ENCODE assay signal across 8 cellular contexts in genomic region chr19:13842294-13843103, GRCh38. TPM values are rescaled to one million over a fixed set of nuclear protein-coding genes. Genes with fewer than 3 reads are reported as not detected.
DNase-seq lines count a peak whose midpoint lies in the region; ATAC-seq, FAIRE-seq and TF ChIP-seq lines count a peak whose summit lies in the region.

No MANE protein-coding gene starts in this region.

- H3K36me3 Mint-ChIP-seq in activated naive CD4-positive, alpha-beta T cell treated with anti-CD3 and anti-CD28 coated beads for 36 hours (ENCODE audit: low read depth), result peaks cover 32% of the 10 kb centered on the region

- peak; percentile 47 for FAIRE-seq in GM19239 (lab: Jason Lieb, UNC)

- peak overlapping the region; percentile 65 for H2AFZ ChIP-seq in neuron (ENCODE audit: low read depth, low read length)

- H3K4me1 ChIP-seq in Peyer's patch (peaks cover 7 to 68% (median 37%) of the 10 kb centered on the region in 4 donors), gastroesophageal sphincter (peaks cover 0 to 81% (median 35%) of the 10 kb centered on the region in 3 donors), neuron (ENCODE audit: insufficient read depth, low read length) (peaks cover 37% of the 10 kb centered on the region)

- no CpG with 5 or more reads among the region's 95 CpGs for WGBS in gastroesophageal sphincter (ENCODE audit: low coverage in 1 of 2), 2 donors

- peak overlapping the region; percentile 93 for H3K4me3 Mint-ChIP-seq in activated naive CD4-positive, alpha-beta T cell treated with anti-CD3 and anti-CD28 coated beads for 36 hours

- H3K4me3 ChIP-seq in Peyer's patch, result peak overlapping the region; percentile 91 to 98 (median 92)
- peak overlapping the region; percentile 91 to 98 for H3K4me3 ChIP-seq in gastroesophageal sphincter
- H3K4me3 ChIP-seq in neuron (ENCODE audit: low read length), result peak overlapping the region; percentile 63

- CTCF ChIA-PET in activated naive CD4-positive, alpha-beta T cell treated with anti-CD3 and anti-CD28 coated beads for 36 hours (lab: Charles Lee), result no interaction called here

- TF ChIP-seq EP300 in gastroesophageal sphincter (IDR thresholded peaks at IDR 0.05), result no peak

- H3K9me3 ChIP-seq in Peyer's patch (no peaks in the 10 kb centered on the region), gastroesophageal sphincter (no peaks in the 10 kb centered on the region), neuron (ENCODE audit: low read length) (no peaks in the 10 kb centered on the region)

- TF ChIP-seq POLR2A in Peyer's patch (IDR thresholded peaks at IDR 0.05), result peak; percentile 61 to 93
- peak; percentile 96 to 98 for TF ChIP-seq POLR2A in gastroesophageal sphincter (IDR thresholded peaks at IDR 0.05)

- peak overlapping the region; percentile 99 for H3K27ac Mint-ChIP-seq in activated naive CD4-positive, alpha-beta T cell treated with anti-CD3 and anti-CD28 coated beads for 36 hours

- DNase-seq in AG08395 (ENCODE audit: low spot score) (peak; percentile 88), GM19239 (ENCODE audit: insufficient read length, low spot score) (peak; percentile 44), Peyer's patch (peak; percentile 82 to 93 (median 88)), GM19238 (ENCODE audit: insufficient read length, low spot score) (no peak)
- DNase-seq in activated naive CD4-positive, alpha-beta T cell treated with anti-CD3 and anti-CD28 coated beads for 36 hours, result peak; percentile 65

- peaks cover 52% of the 10 kb centered on the region for H3K4me1 Mint-ChIP-seq in activated naive CD4-positive, alpha-beta T cell treated with anti-CD3 and anti-CD28 coated beads for 36 hours (ENCODE audit: low read depth)

- H3K36me3 ChIP-seq in Peyer's patch (no peaks in the 10 kb centered on the region), gastroesophageal sphincter (no peaks in the 10 kb centered on the region), neuron (ENCODE audit: insufficient read depth, low read length) (no peaks in the 10 kb centered on the region)

- peak; percentile 46 for ATAC-seq in gastroesophageal sphincter
- ATAC-seq in HG03135 (IDR thresholded peaks at IDR 0.05; ENCODE audit: unreplicated experiment), result no peak

- intact Hi-C loops in activated naive CD4-positive, alpha-beta T cell treated with anti-CD3 and anti-CD28 coated beads for 36 hours (cut with micrococcal nuclease), result loop anchor here (10.0 kb wide), 1 partner anchor 1058 kb away; no protein-coding TSS in a partner anchor

- no peaks in the 10 kb centered on the region for H3K9me3 Mint-ChIP-seq in activated naive CD4-positive, alpha-beta T cell treated with anti-CD3 and anti-CD28 coated beads for 36 hours

- no peaks in the 10 kb centered on the region for H3K27me3 Mint-ChIP-seq in activated naive CD4-positive, alpha-beta T cell treated with anti-CD3 and anti-CD28 coated beads for 36 hours (ENCODE audit: low read depth)

- TF ChIP-seq CTCF in Peyer's patch (IDR thresholded peaks at IDR 0.05) (peak in 2 of 6 experiments; percentile 6 to 18), gastroesophageal sphincter (IDR thresholded peaks at IDR 0.05) (peak in 3 of 4 experiments; percentile 18 to 34 (median 21))

- H3K27ac ChIP-seq in Peyer's patch (peak overlapping the region; percentile 97 to 99 (median 98)), gastroesophageal sphincter (peak overlapping the region; percentile 98 to 100 (median 100))

- H3K27me3 ChIP-seq in Peyer's patch (no peaks in the 10 kb centered on the region), gastroesophageal sphincter (no peaks in the 10 kb centered on the region), neuron (ENCODE audit: insufficient read depth, low read length) (no peaks in the 10 kb centered on the region)

RNA-seq across cellular contexts. Expression of gene NANOS3, which starts 34.4 kb away (rescaled TPM):
- total RNA-seq in Peyer's patch (not detected), gastroesophageal sphincter (1 to 10 TPM in 2 of 4 donors, not detected in 2; 1.1 to 5.0 TPM)
- total RNA-seq in activated naive CD4-positive, alpha-beta T cell treated with anti-CD3 and anti-CD28 coated beads for 36 hours, result under 1 TPM; 0.55 to 0.74 TPM

RNA-seq across cellular contexts. Expression of gene ZSWIM4, which starts 47.3 kb away (rescaled TPM):
- total RNA-seq in Peyer's patch (1 to 10 TPM; 1.6 to 9.1 (median 5.8) TPM), gastroesophageal sphincter (1 to 10 TPM; 3.9 to 9.2 (median 4.2) TPM)
- total RNA-seq in activated naive CD4-positive, alpha-beta T cell treated with anti-CD3 and anti-CD28 coated beads for 36 hours, result 1 to 10 TPM; 6.7 to 7.1 TPM
